In genomic region chr19:55640043-55640576, GRCh38 we compare ENCODE assay signal across 1 cellular context.
TF ChIP-seq lines count a peak whose summit lies in the region.

No MANE protein-coding gene starts in this region.

TF ChIP-seq in neural cell, 6 proteins besides CTCF, POLR2A, EP300 and RAD21 (continued from another document):
- TF ChIP-seq REST (IDR thresholded peaks at IDR 0.05; ENCODE audit: borderline replicate concordance) (no peak), SMC3 (conservative IDR thresholded peaks at IDR 0.05; ENCODE audit: poor library complexity) (no peak)
